In genomic region chr3:33238923-33239322, GRCh38 we compare ENCODE assay signal across 27 cellular contexts.
"Had no signal": no experiment of that assay in that cellular context is flagged by ENCODE, and none has a peak within 500 bp of the region (broad histone marks: within the 10 kb centered on the region; RNA-seq: fewer than 3 reads in every experiment).

No MANE protein-coding gene starts in this region.

- H3K4me3 ChIP-seq: stomach, suprapubic skin, testis, thoracic aorta, thyroid gland, tibial artery, tibial nerve, transverse colon, upper lobe of left lung, upper lobe of right lung, uterus, vagina had no signal

- H3K27ac ChIP-seq: stomach, suprapubic skin, testis, thoracic aorta, thyroid gland, tibial artery, tibial nerve, transverse colon, upper lobe of left lung, upper lobe of right lung, uterus, vagina had no signal

- ATAC-seq: stimulated activated effector memory CD8-positive, alpha-beta T cell treated with anti-CD3 and anti-CD28 coated beads, Interleukin-12 subunit alpha, Interleukin-12 subunit beta, amount 100 ng/mL, for 72 hours; stimulated activated memory B cell treated with anti-CD40 and anti-IgM and Interleukin-4, amounts not matched to agents 10 μg/mL and 1 μg/mL and 100 μg/mL, for 72 hours; stimulated activated naive B cell treated with anti-CD40 and anti-IgM and Interleukin-4, amounts not matched to agents 10 μg/mL and 1 μg/mL and 100 μg/mL, for 72 hours; stimulated activated naive CD8-positive, alpha-beta T cell treated with anti-CD3 and anti-CD28 coated beads, Interleukin-15, amount 100 ng/mL, for 72 hours; stimulated activated naive CD8-positive, alpha-beta T cell treated with anti-CD3 and anti-CD28 coated beads, Interleukin-15, Interleukin-2, amounts not matched to agents 100 U/mL and 50 U/mL, for 24 hours; upper lobe of right lung had no signal

- FAIRE-seq: urothelium cell line had no signal

- DNase-seq: stimulated activated CD4-positive, alpha-beta T cell treated with anti-CD3 and anti-CD28 coated beads, Interleukin-2, amount 100 ng/mL, for 48 hours; stimulated activated CD4-positive, alpha-beta T cell treated with anti-CD3 and anti-CD28 coated beads, Interleukin-4, amount 100 ng/mL, for 1 hour; stimulated activated CD4-positive, alpha-beta T cell treated with anti-CD3 and anti-CD28 coated beads, Interleukin-4, amount 100 ng/mL, for 24 hours; stimulated activated CD4-positive, alpha-beta T cell treated with anti-CD3 and anti-CD28 coated beads, Interleukin-4, amount 100 ng/mL, for 4 hours; stimulated activated CD8-positive, alpha-beta memory T cell treated with anti-CD3 and anti-CD28 coated beads, Interleukin-4, amount 100 ng/mL, for 48 hours; stimulated activated naive B cell treated with anti-CD40 and anti-IgM and Interleukin-4, amounts not matched to agents 10 μg/mL and 1 μg/mL and 100 μg/mL, for 72 hours; stimulated activated naive CD4-positive, alpha-beta T cell; stimulated activated naive CD4-positive, alpha-beta T cell treated with Interleukin-2 at 50 U/mL for 16 hours; stimulated activated naive CD8-positive, alpha-beta T cell treated with anti-CD3 and anti-CD28 coated beads, Interleukin-15, amount 100 ng/mL, for 72 hours; stimulated activated naive CD8-positive, alpha-beta T cell treated with anti-CD3 and anti-CD28 coated beads, Interleukin-15, Interleukin-2, amounts not matched to agents 100 U/mL and 50 U/mL, for 24 hours; stomach; substantia nigra; testis; thyroid gland; tibial artery; transverse colon; trophoblast cell; upper lobe of right lung; uterus had no signal

- H3K4me1 ChIP-seq: stomach, suprapubic skin, testis, thyroid gland, tibial artery, tibial nerve, transverse colon, upper lobe of left lung, upper lobe of right lung, uterus, vagina had no signal

- H3K36me3 ChIP-seq: stomach, suprapubic skin, thoracic aorta, thyroid gland, tibial artery, tibial nerve, transverse colon, upper lobe of left lung, upper lobe of right lung, uterus, vagina had no signal

- H3K27me3 ChIP-seq: stomach, suprapubic skin, testis, thyroid gland, tibial artery, tibial nerve, transverse colon, upper lobe of left lung, upper lobe of right lung, uterus, vagina had no signal

- H3K9me3 ChIP-seq: suprapubic skin, testis, thoracic aorta, thyroid gland, tibial artery, transverse colon, upper lobe of left lung, upper lobe of right lung, uterus, vagina had no signal
